Comparison of ENCODE assay signal across 27 cellular contexts in genomic region chr3:158700559-158700958, GRCh38. TPM values are rescaled to one million over a fixed set of nuclear protein-coding genes. Genes with fewer than 3 reads are reported as not detected.
DNase-seq lines count a peak whose midpoint lies in the region; ATAC-seq, FAIRE-seq and TF ChIP-seq lines count a peak whose summit lies in the region.
"Had no signal": no experiment of that assay in that cellular context is flagged by ENCODE, and none has a peak within 500 bp of the region (broad histone marks: within the 10 kb centered on the region; RNA-seq: fewer than 3 reads in every experiment).

No MANE protein-coding gene starts in this region.

- H3K36me3 Mint-ChIP-seq in HFFc6 (ENCODE audit: low read depth), result peaks cover 23% of the 10 kb centered on the region
- H3K36me3 Mint-ChIP-seq in activated naive CD4-positive, alpha-beta T cell treated with anti-CD3 and anti-CD28 coated beads, Interleukin-2, amount 50 U/mL, for 72 hours, result peaks cover 9% of the 10 kb centered on the region in 2 donors

- TF ChIP-seq CTCF in HFFc6 (IDR thresholded peaks at IDR 0.05) (no peak), lung (IDR thresholded peaks at IDR 0.05; ENCODE audit: control extremely low read depth, extremely low read depth) (no peak)

- no peak for FAIRE-seq in small intestine (lab: Jason Lieb, UNC)
- FAIRE-seq: G401.6 had no signal

- peaks cover 2 to 8% of the 10 kb centered on the region in 2 donors for H3K4me1 ChIP-seq in lung (ENCODE audit: control insufficient read depth in 2 of 2, insufficient read depth in 2 of 2, low read length in 2 of 2)
- no peaks in the 10 kb centered on the region for H3K4me1 ChIP-seq in small intestine (ENCODE audit: control insufficient read depth in 2 of 2, insufficient read depth in 1 of 2, low read depth in 1 of 2, low read length in 1 of 2)
- H3K4me1 ChIP-seq: Peyer's patch, sigmoid colon, SJCRH30 had no signal

- no peak overlapping the region for H3K4me3 Mint-ChIP-seq in HFFc6
- H3K4me3 Mint-ChIP-seq: activated B cell treated with CpG ODN at 0.5 μM for 24 hours; CD4-positive, alpha-beta T cell; H9; nephron progenitor cell; T-helper 17 cell had no signal

- H3K4me3 ChIP-seq in lung, result no peak overlapping the region
- no peak overlapping the region for H3K4me3 ChIP-seq in small intestine (ENCODE audit: low read depth in 1 of 2, low read length in 2 of 2)
- H3K4me3 ChIP-seq: coronary artery, heart left ventricle, mucosa of descending colon, Peyer's patch, sigmoid colon, SJCRH30 had no signal

- peaks cover 62% of the 10 kb centered on the region for H3K4me1 Mint-ChIP-seq in HFFc6 (ENCODE audit: low read depth)
- H3K4me1 Mint-ChIP-seq: activated B cell treated with CpG ODN at 0.5 μM for 24 hours, H9, nephron progenitor cell had no signal

- no peaks in the 10 kb centered on the region for H3K9me3 Mint-ChIP-seq in HFFc6
- H3K9me3 Mint-ChIP-seq in activated naive CD4-positive, alpha-beta T cell treated with anti-CD3 and anti-CD28 coated beads, Interleukin-2, amount 50 U/mL, for 72 hours, result no peaks in the 10 kb centered on the region
- H3K9me3 Mint-ChIP-seq: activated B cell treated with CpG ODN at 0.5 μM for 24 hours; CD4-positive, alpha-beta T cell; H9; nephron progenitor cell had no signal

- no peaks in the 10 kb centered on the region; the same call in 1 of the 2 replicates for H3K27me3 Mint-ChIP-seq in HFFc6 (ENCODE audit: insufficient read depth)
- H3K27me3 Mint-ChIP-seq: activated B cell treated with CpG ODN at 0.5 μM for 24 hours; CD4-positive, alpha-beta T cell; T-helper 17 cell had no signal

- ATAC-seq in lung (ENCODE audit: insufficient read depth, low FRiP score), result peak; percentile 40
- no peak for ATAC-seq in activated naive CD4-positive, alpha-beta T cell treated with anti-CD3 and anti-CD28 coated beads, Interleukin-2, amount 50 U/mL, for 72 hours
- ATAC-seq: left colon, mucosa of descending colon, T-helper 17 cell had no signal

- H3K9me3 ChIP-seq in lung (ENCODE audit: control insufficient read depth in 2 of 2, insufficient read depth in 1 of 2, low read length in 1 of 2) (no peaks in the 10 kb centered on the region), small intestine (ENCODE audit: control insufficient read depth, low read depth) (no peaks in the 10 kb centered on the region)
- H3K9me3 ChIP-seq: heart left ventricle, mucosa of descending colon, Peyer's patch, sigmoid colon, SJCRH30 had no signal

- H3K27ac ChIP-seq in lung (ENCODE audit: low read depth in 1 of 2, low read length in 1 of 2) (no peak overlapping the region), small intestine (ENCODE audit: low read depth in 1 of 2, low read length in 1 of 2) (no peak overlapping the region)
- H3K27ac ChIP-seq: KMS-11, Peyer's patch, sigmoid colon, SJCRH30 had no signal

- peak overlapping the region; percentile 97; the same call in 1 of the 2 replicates for H3K27ac Mint-ChIP-seq in HFFc6
- no peak overlapping the region for H3K27ac Mint-ChIP-seq in activated naive CD4-positive, alpha-beta T cell treated with anti-CD3 and anti-CD28 coated beads, Interleukin-2, amount 50 U/mL, for 72 hours
- H3K27ac Mint-ChIP-seq: activated B cell treated with CpG ODN at 0.5 μM for 24 hours; CD4-positive, alpha-beta T cell; H9; nephron progenitor cell; T-helper 17 cell had no signal

- DNase-seq in HFFc6, result no peak
- peak; percentile 78 to 86 for DNase-seq in NCI-H446 (lab: John Stamatoyannopoulos, UW)
- DNase-seq in astrocyte of the hippocampus (ENCODE audit: low read depth, low spot score), result peak; percentile 28
- no peak for DNase-seq in lung (ENCODE audit: low spot score)
- DNase-seq in NCI-H1417 (lab: John Stamatoyannopoulos, UW), result no peak
- no peak for DNase-seq in small intestine
- DNase-seq in activated naive CD4-positive, alpha-beta T cell treated with anti-CD3 and anti-CD28 coated beads, Interleukin-2, amount 50 U/mL, for 72 hours (ENCODE audit: low spot score in 2 of 2), result no peak
- DNase-seq: activated B cell treated with CpG ODN at 0.5 μM for 24 hours; activated CD4-positive, alpha-beta T cell treated with anti-CD3 and anti-CD28 coated beads, Interleukin-2, amount 50 U/mL, for 48 hours; activated CD8-positive, alpha-beta memory T cell treated with anti-CD3 and anti-CD28 coated beads, Interleukin-2, amount 50 U/mL, for 48 hours; activated effector memory CD4-positive, alpha-beta T cell treated with anti-CD3 and anti-CD28 coated beads, Interleukin-2, amount 50 U/mL, for 16 hours; CD4-positive, alpha-beta T cell; H9; heart left ventricle; left colon; mucosa of descending colon; NCI-H2029 treated with DMSO at 0.1 percent for 48 hours; nephron progenitor cell; NK-92 treated with Interleukin-12 subunit alpha and Interleukin-12 subunit beta, amount 100 ng/mL, for 24 hours; Peyer's patch; sigmoid colon; SJCRH30; T-helper 17 cell had no signal

- peaks cover 5 to 6% of the 10 kb centered on the region in 2 donors for H3K36me3 ChIP-seq in lung (ENCODE audit: control insufficient read depth in 2 of 2, insufficient read depth in 2 of 2, low read length in 2 of 2)
- H3K36me3 ChIP-seq in small intestine (ENCODE audit: control insufficient read depth in 2 of 2, insufficient read depth in 2 of 2, low read length in 2 of 2), result peaks cover 0 to 2% of the 10 kb centered on the region in 2 donors
- H3K36me3 ChIP-seq: Peyer's patch had no signal

- H3K27me3 ChIP-seq in lung (ENCODE audit: control insufficient read depth, insufficient read depth), result no peaks in the 10 kb centered on the region
- H3K27me3 ChIP-seq in small intestine (ENCODE audit: control insufficient read depth in 2 of 2, insufficient read depth in 2 of 2, low read length in 2 of 2), result no peaks in the 10 kb centered on the region
- H3K27me3 ChIP-seq: heart left ventricle, Peyer's patch, sigmoid colon, SJCRH30 had no signal

RNA-seq across cellular contexts. Expression of gene LXN, which starts 28.1 kb away (rescaled TPM):
- total RNA-seq in HFFc6 (2021; fragmentation: NEBNext Ultra II Directional; extraction: Animal tissue kit (Norgen Biotek cat#: 25700)), result 10 to 100 TPM; 12.2 to 18.8 (median 16.2) TPM
- total RNA-seq in lung, result 100 to 1,000 TPM in 1 of 2 donors, 10 to 100 TPM in 1; 32.3 to 103 TPM
- polyA plus RNA-seq in lung (10 to 100 TPM; 20.7 to 31.2 TPM), small intestine (10 to 100 TPM; 29.2 to 33.8 (median 33.0) TPM)
- 10 to 100 TPM in 1 of 2 donors, 1 to 10 TPM in 1; 1.4 to 15.2 TPM for total RNA-seq in activated naive CD4-positive, alpha-beta T cell treated with anti-CD3 and anti-CD28 coated beads, Interleukin-2, amount 50 U/mL, for 72 hours
- total RNA-seq: SJCRH30 had no signal

RNA-seq across cellular contexts. Expression of gene RARRES1, which starts 31.7 kb away (rescaled TPM):
- total RNA-seq in HFFc6 (2021; fragmentation: NEBNext Ultra II Directional; extraction: Animal tissue kit (Norgen Biotek cat#: 25700)), result 1 to 10 TPM in 1 of 6 experiments, under 1 TPM in 4, not detected in 1; 0.51 to 1.3 (median 0.77) TPM
- total RNA-seq in lung, result 100 to 1,000 TPM in 1 of 2 donors, 10 to 100 TPM in 1; 36.3 to 110 TPM
- 10 to 100 TPM; 49.8 to 53.4 TPM for polyA plus RNA-seq in lung
- 10 to 100 TPM in 1 of 3 donors, 1 to 10 TPM in 1, under 1 TPM in 1; 0.89 to 32.5 (median 1.4) TPM for polyA plus RNA-seq in small intestine
- total RNA-seq in activated naive CD4-positive, alpha-beta T cell treated with anti-CD3 and anti-CD28 coated beads, Interleukin-2, amount 50 U/mL, for 72 hours, result not detected
- total RNA-seq: activated B cell treated with CpG ODN at 0.5 μM for 24 hours; CD4-positive, alpha-beta T cell; NCI-H460; SJCRH30; T-helper 17 cell had no signal

RNA-seq across cellular contexts. Expression of gene GFM1, which starts 56.2 kb away (rescaled TPM):
- total RNA-seq in HFFc6 (2021; fragmentation: NEBNext Ultra II Directional; extraction: Animal tissue kit (Norgen Biotek cat#: 25700)), result 10 to 100 TPM; 41.6 to 46.4 (median 44.1) TPM
- 10 to 100 TPM; 40.6 to 66.1 TPM for total RNA-seq in lung
- polyA plus RNA-seq in lung, result 10 to 100 TPM; 16.2 to 22.2 TPM
- polyA plus RNA-seq in small intestine, result 10 to 100 TPM in 2 of 3 donors, 1 to 10 TPM in 1; 9.4 to 26.7 (median 18.9) TPM
- 10 to 100 TPM; 46.1 to 82.6 TPM for total RNA-seq in activated naive CD4-positive, alpha-beta T cell treated with anti-CD3 and anti-CD28 coated beads, Interleukin-2, amount 50 U/mL, for 72 hours

Comparison
In these comparisons a context has a peak if more than half of its experiments do, and no peak if none do; other contexts are left out.
1. DNase-seq: peak in NCI-H446 (2 of 2) and astrocyte of the hippocampus (single experiment); none in HFFc6 (single experiment), lung (single experiment), NCI-H1417 (0 of 3), small intestine (single experiment) and activated naive CD4-positive, alpha-beta T cell treated with anti-CD3 and anti-CD28 coated beads, Interleukin-2, amount 50 U/mL, for 72 hours (0 of 2).
2. RNA of gene RARRES1, which starts 31.7 kb away (total RNA-seq): 36.3 to 110 TPM in lung; 0.51 to 1.3 TPM in HFFc6 and not detected in activated naive CD4-positive, alpha-beta T cell treated with anti-CD3 and anti-CD28 coated beads, Interleukin-2, amount 50 U/mL, for 72 hours; every median in the first group is over 10 times any median in the second.